ENCODE assay signal across 18 cellular contexts in genomic region chr12:94951071-94951639, GRCh38.
"Had no signal": no experiment of that assay in that cellular context is flagged by ENCODE, and none has a peak within 500 bp of the region (broad histone marks: within the 10 kb centered on the region; RNA-seq: fewer than 3 reads in every experiment).

No MANE protein-coding gene starts in this region.

- H3K27me3 ChIP-seq: gastroesophageal sphincter, heart right ventricle, left lung, right lobe of liver, upper lobe of right lung had no signal

- ATAC-seq: activated CD8-positive, alpha-beta T cell treated with anti-CD3 and anti-CD28 coated beads, Interleukin-2, amount 10 ng/mL, durations not matched to agents 7 days and 5 days; activated naive CD4-positive, alpha-beta T cell treated with anti-CD3 and anti-CD28 coated beads, Interleukin-2, amount 50 U/mL, for 72 hours; activated T-cell treated with anti-CD3 and anti-CD28 coated beads, Interleukin-2, amount 50 U/mL, for 72 hours; gastroesophageal sphincter; left lung; natural killer cell treated with Interleukin-12 subunit alpha and Interleukin-12 subunit beta and Interleukin-15 and Interleukin-18, amount 100 ng/mL, for 72 hours; psoas muscle; right lobe of liver; T-helper 17 cell; upper lobe of right lung had no signal

- H3K27ac ChIP-seq: gastroesophageal sphincter, heart right ventricle, left lung, psoas muscle, right lobe of liver, upper lobe of right lung had no signal

- H3K4me3 ChIP-seq: gastroesophageal sphincter, heart right ventricle, left lung, psoas muscle, right lobe of liver, upper lobe of right lung had no signal

- H3K36me3 ChIP-seq: gastroesophageal sphincter, heart right ventricle, left lung, right lobe of liver, upper lobe of right lung had no signal

- H3K9me3 ChIP-seq: gastroesophageal sphincter, heart right ventricle, left lung, psoas muscle, right lobe of liver, upper lobe of right lung had no signal

- FAIRE-seq: endothelial cell of umbilical vein, islet of Langerhans had no signal

- DNase-seq: activated CD4-positive, alpha-beta T cell treated with anti-CD3 and anti-CD28 coated beads for 48 hours; activated CD8-positive, alpha-beta memory T cell treated with anti-CD3 and anti-CD28 coated beads, Interleukin-2, amount 50 U/mL, for 4 hours; activated CD8-positive, alpha-beta T cell treated with anti-CD3 and anti-CD28 coated beads, Interleukin-2, amount 10 ng/mL, durations not matched to agents 7 days and 5 days; activated gamma-delta T cell; activated T-cell treated with anti-CD3 and anti-CD28 coated beads, Interleukin-2, amount 50 U/mL, for 72 hours; cortex of kidney; effector CD4-positive, alpha-beta T cell; heart right ventricle; left lung; psoas muscle; right lobe of liver; T-helper 17 cell; upper lobe of right lung had no signal
